ENCODE assay signal across 21 cellular contexts in genomic region chr1:172897738-172898137, GRCh38.
DNase-seq lines count a peak whose midpoint lies in the region; ATAC-seq and TF ChIP-seq lines count a peak whose summit lies in the region.
"Had no signal": no experiment of that assay in that cellular context is flagged by ENCODE, and none has a peak within 500 bp of the region (broad histone marks: within the 10 kb centered on the region; RNA-seq: fewer than 3 reads in every experiment).

No MANE protein-coding gene starts in this region.

- 0 out of 2 replicates have a peak, but pooled peaks cover 3% of the 10 kb centered on the region for H3K9me3 ChIP-seq in Caco-2
- no peaks in the 10 kb centered on the region for H3K9me3 ChIP-seq in naive thymus-derived CD4-positive, alpha-beta T cell (ENCODE audit: control insufficient read depth in 2 of 3, low read length in 3 of 3)
- H3K9me3 ChIP-seq: BE2C, lower lobe of right lung, prostate gland, spleen had no signal

- ATAC-seq in naive thymus-derived CD4-positive, alpha-beta T cell: no peak
- no peak for ATAC-seq in GM18498 (IDR thresholded peaks at IDR 0.05; ENCODE audit: unreplicated experiment)
- ATAC-seq: lower lobe of right lung had no signal

- peak overlapping the region; percentile 4 for H3K27ac Mint-ChIP-seq in Caco-2 (ENCODE audit: unreplicated experiment)
- peak overlapping the region in 7 of 9 donors; percentile 22 to 71 (median 56) for H3K27ac Mint-ChIP-seq in naive thymus-derived CD4-positive, alpha-beta T cell
- H3K27ac Mint-ChIP-seq: activated B cell treated with CpG ODN at 0.5 μM for 24 hours; activated T-helper 2 cell treated with anti-CD3 and anti-CD28 coated beads, Interferon-gamma antibody, Interleukin-2, Interleukin-4, amounts not matched to agents 10 μg/mL and 5 μg/mL and 100 μg/mL, durations not matched to agents 14 hours and 24 hours and 36 hours had no signal

- BruUV-seq in Caco-2 (replicated peaks; lab: Mats Ljungman, UMichigan): no TSS peak

- no peak overlapping the region for H3K27ac ChIP-seq in naive thymus-derived CD4-positive, alpha-beta T cell (ENCODE audit: low read depth, low read length)
- H3K27ac ChIP-seq: lower lobe of right lung, prostate gland, spleen had no signal

- TF ChIP-seq CTCF in Caco-2 (IDR thresholded peaks at IDR 0.05; ENCODE audit: insufficient read depth in 1 of 2, low read depth in 1 of 2, low read length in 1 of 2, severe bottlenecking in 1 of 2, unreplicated experiment in 1 of 2): no peak
- no peak for TF ChIP-seq CTCF in choroid plexus epithelial cell (conservative IDR thresholded peaks at IDR 0.05; ENCODE audit: low read depth, low read length)

- H3K4me1 ChIP-seq in Caco-2: peaks cover 27% of the 10 kb centered on the region
- H3K4me1 ChIP-seq in naive thymus-derived CD4-positive, alpha-beta T cell (ENCODE audit: control insufficient read depth in 2 of 2, insufficient read depth in 2 of 2, low read length in 2 of 2): peaks cover 11 to 26% of the 10 kb centered on the region in 2 donors
- H3K4me1 ChIP-seq: prostate gland had no signal

- H3K27me3 ChIP-seq in Caco-2 (replicated peaks; ENCODE audit: control insufficient read depth, insufficient read depth, low read length): no peaks in the 10 kb centered on the region
- H3K27me3 ChIP-seq in naive thymus-derived CD4-positive, alpha-beta T cell (ENCODE audit: control insufficient read depth in 2 of 2, insufficient read depth in 2 of 2, low read length in 2 of 2): no peaks in the 10 kb centered on the region
- H3K27me3 ChIP-seq: BE2C, spleen had no signal

- intact Hi-C loops in Caco-2 (cut with micrococcal nuclease; ENCODE audit: unreplicated experiment): no loop called here
- intact Hi-C loops in naive thymus-derived CD4-positive, alpha-beta T cell (cut with micrococcal nuclease): no loop called here

- CTCF ChIA-PET in Caco-2 (lab: Charles Lee): no interaction called here
- CTCF ChIA-PET in naive thymus-derived CD4-positive, alpha-beta T cell (lab: Charles Lee): no interaction called here

- no peak overlapping the region for H3K4me3 Mint-ChIP-seq in Caco-2 (ENCODE audit: unreplicated experiment)
- no peak overlapping the region for H3K4me3 Mint-ChIP-seq in naive thymus-derived CD4-positive, alpha-beta T cell
- H3K4me3 Mint-ChIP-seq: activated B cell treated with CpG ODN at 0.5 μM for 24 hours had no signal

- H3K9me3 Mint-ChIP-seq in Caco-2 (ENCODE audit: unreplicated experiment): peaks cover 35% of the 10 kb centered on the region
- H3K9me3 Mint-ChIP-seq in naive thymus-derived CD4-positive, alpha-beta T cell: peaks cover 0 to 6% (median 0%) of the 10 kb centered on the region in 11 donors
- H3K9me3 Mint-ChIP-seq: activated B cell treated with CpG ODN at 0.5 μM for 24 hours; activated T-helper 2 cell treated with anti-CD3 and anti-CD28 coated beads, Interferon-gamma antibody, Interleukin-2, Interleukin-4, amounts not matched to agents 10 μg/mL and 5 μg/mL and 100 μg/mL, durations not matched to agents 14 hours and 24 hours and 36 hours; naive B cell had no signal

- no peaks in the 10 kb centered on the region for H3K27me3 Mint-ChIP-seq in Caco-2 (ENCODE audit: insufficient read depth, unreplicated experiment)
- H3K27me3 Mint-ChIP-seq in naive thymus-derived CD4-positive, alpha-beta T cell: peaks cover 0 to 43% (median 0%) of the 10 kb centered on the region in 5 donors
- H3K27me3 Mint-ChIP-seq: activated B cell treated with CpG ODN at 0.5 μM for 24 hours, naive B cell had no signal

- peaks cover 27% of the 10 kb centered on the region for H3K4me1 Mint-ChIP-seq in Caco-2 (ENCODE audit: low read depth, unreplicated experiment)
- H3K4me1 Mint-ChIP-seq in naive thymus-derived CD4-positive, alpha-beta T cell: peaks cover 30 to 71% (median 60%) of the 10 kb centered on the region in 7 donors

- no peak overlapping the region for H3K4me3 ChIP-seq in Caco-2 (ENCODE audit: low read depth, low read length)
- no peak overlapping the region for H3K4me3 ChIP-seq in choroid plexus epithelial cell (ENCODE audit: low read depth, low read length)
- no peak overlapping the region for H3K4me3 ChIP-seq in naive thymus-derived CD4-positive, alpha-beta T cell (ENCODE audit: low read length)
- H3K4me3 ChIP-seq: lower lobe of right lung, prostate gland, spleen had no signal

- H3K36me3 ChIP-seq in Caco-2 (ENCODE audit: control insufficient read depth, insufficient read depth, low read length): no peaks in the 10 kb centered on the region
- H3K36me3 ChIP-seq in naive thymus-derived CD4-positive, alpha-beta T cell (ENCODE audit: control insufficient read depth in 2 of 3, insufficient read depth in 3 of 3, low read length in 3 of 3): no peaks in the 10 kb centered on the region
- H3K36me3 ChIP-seq: BE2C, lower lobe of right lung, prostate gland, spleen had no signal

- H3K36me3 Mint-ChIP-seq in Caco-2 (ENCODE audit: insufficient read depth, unreplicated experiment): no peaks in the 10 kb centered on the region
- peaks cover 0 to 14% (median 4%) of the 10 kb centered on the region in 5 donors for H3K36me3 Mint-ChIP-seq in naive thymus-derived CD4-positive, alpha-beta T cell
- H3K36me3 Mint-ChIP-seq: naive B cell had no signal

- DNase-seq in Caco-2: no peak
- DNase-seq in NCI-H226: peak; percentile 78
- DNase-seq in choroid plexus epithelial cell (ENCODE audit: low read depth): peak; percentile 86
- DNase-seq in naive thymus-derived CD4-positive, alpha-beta T cell: no peak
- DNase-seq in SKM-1 (lab: John Stamatoyannopoulos, UW; ENCODE audit: unreplicated experiment): no peak
- DNase-seq in NCI-H146 treated with DMSO at 0.1 percent for 48 hours (lab: John Stamatoyannopoulos, UW; ENCODE audit: unreplicated experiment): no peak
- no peak for DNase-seq in kidney glomerular epithelial cell (lab: John Stamatoyannopoulos, UW)
- DNase-seq: activated B cell treated with CpG ODN at 0.5 μM for 24 hours, amygdala, BE2C, DMS153, H7, lower lobe of right lung, naive B cell, NCI-H1436, NCI-H446 treated with DMSO at 0.1 percent for 48 hours, SHP77, spleen had no signal

- POLR2A ChIA-PET in Caco-2 (lab: Charles Lee): no interaction called here
- POLR2A ChIA-PET in naive thymus-derived CD4-positive, alpha-beta T cell (lab: Charles Lee): interaction anchor here (0.7 to 1.3 kb wide), 3 partner anchors 12 to 132 kb away, joined by 3 to 4 read pairs (median 3); no protein-coding TSS in a partner anchor

Comparison
In these comparisons a context has a peak if more than half of its experiments do, and no peak if none do; other contexts are left out.
1. DNase-seq: peak in NCI-H226 (single experiment) and choroid plexus epithelial cell (single experiment); none in Caco-2 (0 of 2), naive thymus-derived CD4-positive, alpha-beta T cell (0 of 9), SKM-1 (single experiment), NCI-H146 treated with DMSO at 0.1 percent for 48 hours (single experiment) and kidney glomerular epithelial cell (single experiment).